ENCODE assay signal across 8 cellular contexts in genomic region chr3:142224482-142225072, GRCh38. TPM values are rescaled to one million over a fixed set of nuclear protein-coding genes. Genes with fewer than 3 reads are reported as not detected.
DNase-seq lines count a peak whose midpoint lies in the region; ATAC-seq and TF ChIP-seq lines count a peak whose summit lies in the region.

No MANE protein-coding gene starts in this region.

- H3K4me1 Mint-ChIP-seq in naive thymus-derived CD8-positive, alpha-beta T cell: peaks cover 6 to 31% (median 18%) of the 10 kb centered on the region in 4 donors

- no peaks in the 10 kb centered on the region for H3K9me3 ChIP-seq in BLaER1 treated with 17β-estradiol and CSF1 and Interleukin-3, amounts not matched to agents 10 nM and 100 nM (replicated peaks in 1 of 11)
- H3K9me3 ChIP-seq in Karpas-422 (ENCODE audit: low read length) (no peaks in the 10 kb centered on the region), colonic mucosa (no peaks in the 10 kb centered on the region)

- H3K4me2 ChIP-seq in BLaER1 treated with 17β-estradiol and CSF1 and Interleukin-3, amounts not matched to agents 10 nM and 100 nM: peak overlapping the region; percentile 86 to 99 (median 93)
- peak overlapping the region; percentile 73 for H3K4me2 ChIP-seq in Karpas-422 (ENCODE audit: low read depth, low read length, poor library complexity, severe bottlenecking)

- H3K36me3 ChIP-seq in BLaER1 treated with 17β-estradiol and CSF1 and Interleukin-3, amounts not matched to agents 10 nM and 100 nM: 0 out of 22 replicates have a peak, but pooled peaks cover 0 to 7% (median 0%) of the 10 kb centered on the region in 11 experiments
- H3K36me3 ChIP-seq in Karpas-422 (ENCODE audit: insufficient read depth, low read length) (no peaks in the 10 kb centered on the region), colonic mucosa (no peaks in the 10 kb centered on the region)

- peak overlapping the region; percentile 71 to 83 (median 78) for H3K4me3 ChIP-seq in BLaER1 treated with 17β-estradiol and CSF1 and Interleukin-3, amounts not matched to agents 10 nM and 100 nM
- H3K4me3 ChIP-seq in Karpas-422 (ENCODE audit: low read length) (peak overlapping the region; percentile 71), colonic mucosa (peak overlapping the region; percentile 79)

- peaks cover 15% of the 10 kb centered on the region for H3K79me2 ChIP-seq in Karpas-422 (ENCODE audit: low read length)

- H3K9ac ChIP-seq in BLaER1 treated with 17β-estradiol and CSF1 and Interleukin-3, amounts not matched to agents 10 nM and 100 nM: peak overlapping the region; percentile 77 to 87 (median 82)
- peak overlapping the region; percentile 75 for H3K9ac ChIP-seq in Karpas-422 (ENCODE audit: low read length)
- peak overlapping the region; percentile 82 to 87 for H3K9ac ChIP-seq in colonic mucosa (ENCODE audit: low read depth in 2 of 2, low read length in 2 of 2)

- peak overlapping the region; percentile 49 to 80 (median 67); a peak in 20 of 22 replicates for H3K27ac ChIP-seq in BLaER1 treated with 17β-estradiol and CSF1 and Interleukin-3, amounts not matched to agents 10 nM and 100 nM
- H3K27ac ChIP-seq in Karpas-422 (ENCODE audit: low read length) (no peak overlapping the region), colonic mucosa (peak overlapping the region; percentile 93)

- H4K20me1 ChIP-seq in BLaER1 treated with 17β-estradiol and CSF1 and Interleukin-3, amounts not matched to agents 10 nM and 100 nM: no peaks in the 10 kb centered on the region
- no peaks in the 10 kb centered on the region for H4K20me1 ChIP-seq in Karpas-422 (ENCODE audit: insufficient read depth, low read depth, low read length)

- peaks cover 0 to 3% (median 0%) of the 10 kb centered on the region in 3 donors for H3K36me3 Mint-ChIP-seq in naive thymus-derived CD8-positive, alpha-beta T cell

- TF ChIP-seq CTCF in colonic mucosa (IDR thresholded peaks at IDR 0.05): no peak

- H3K9me2 ChIP-seq in Karpas-422 (replicated peaks; ENCODE audit: insufficient read depth, low read length): no peaks in the 10 kb centered on the region

- no peak for DNase-seq in Karpas-422
- no peak for DNase-seq in colonic mucosa
- no peak for DNase-seq in naive thymus-derived CD8-positive, alpha-beta T cell
- no peak for DNase-seq in DMS153 treated with DMSO at 0.1 percent for 48 hours (lab: John Stamatoyannopoulos, UW; ENCODE audit: unreplicated experiment)
- DNase-seq in NCI-H526 treated with DMSO at 0.1 percent for 48 hours (lab: John Stamatoyannopoulos, UW): no peak
- no peak for DNase-seq in kidney glomerular epithelial cell (lab: John Stamatoyannopoulos, UW)

- intact Hi-C loops in colonic mucosa (cut with DNase I): no loop called here

- no peaks in the 10 kb centered on the region for H3K27me3 Mint-ChIP-seq in naive thymus-derived CD8-positive, alpha-beta T cell

- ATAC-seq in naive thymus-derived CD8-positive, alpha-beta T cell: no peak
- no peak for ATAC-seq in GM21619 (IDR thresholded peaks at IDR 0.05; ENCODE audit: unreplicated experiment)

- H3K27ac Mint-ChIP-seq in naive thymus-derived CD8-positive, alpha-beta T cell: peak overlapping the region in 9 of 10 donors; percentile 35 to 92 (median 74)

- peak overlapping the region; percentile 81; the same call in 1 of the 2 replicates for H2AFZ ChIP-seq in Karpas-422 (ENCODE audit: low read length)

- no peaks in the 10 kb centered on the region for H3K27me3 ChIP-seq in BLaER1 treated with 17β-estradiol and CSF1 and Interleukin-3, amounts not matched to agents 10 nM and 100 nM
- H3K27me3 ChIP-seq in Karpas-422 (ENCODE audit: low read length) (no peaks in the 10 kb centered on the region), colonic mucosa (no peaks in the 10 kb centered on the region)

- POLR2A ChIA-PET in naive thymus-derived CD8-positive, alpha-beta T cell (lab: Charles Lee): no interaction called here

- H3K4me3 Mint-ChIP-seq in naive thymus-derived CD8-positive, alpha-beta T cell: peak overlapping the region; percentile 86 to 95 (median 91)

- no peaks in the 10 kb centered on the region for H3K9me3 Mint-ChIP-seq in naive thymus-derived CD8-positive, alpha-beta T cell

- H3K4me1 ChIP-seq in BLaER1 treated with 17β-estradiol and CSF1 and Interleukin-3, amounts not matched to agents 10 nM and 100 nM: peaks cover 0 to 13% (median 12%) of the 10 kb centered on the region in 10 experiments; a peak in 11 of 20 replicates
- H3K4me1 ChIP-seq in Karpas-422 (ENCODE audit: low read length) (peaks cover 5% of the 10 kb centered on the region), colonic mucosa (no peaks in the 10 kb centered on the region)

RNA-seq across cellular contexts. Expression of gene GK5, which starts 0.8 kb away (rescaled TPM):
- total RNA-seq in Karpas-422 (2014; rRNA removed; shearing (Covaris generic); ENCODE audit: low replicate concordance): 10.2 and 27.4 TPM in 2 replicates
- total RNA-seq in colonic mucosa: 10 to 100 TPM; 35.2 to 40.7 TPM
- total RNA-seq in naive thymus-derived CD8-positive, alpha-beta T cell: 10 to 100 TPM; 18.0 to 18.5 TPM
- 1 to 10 TPM; 3.3 to 6.4 (median 5.8) TPM for polyA plus RNA-seq in naive thymus-derived CD8-positive, alpha-beta T cell
